In the genomic region with DNA sequence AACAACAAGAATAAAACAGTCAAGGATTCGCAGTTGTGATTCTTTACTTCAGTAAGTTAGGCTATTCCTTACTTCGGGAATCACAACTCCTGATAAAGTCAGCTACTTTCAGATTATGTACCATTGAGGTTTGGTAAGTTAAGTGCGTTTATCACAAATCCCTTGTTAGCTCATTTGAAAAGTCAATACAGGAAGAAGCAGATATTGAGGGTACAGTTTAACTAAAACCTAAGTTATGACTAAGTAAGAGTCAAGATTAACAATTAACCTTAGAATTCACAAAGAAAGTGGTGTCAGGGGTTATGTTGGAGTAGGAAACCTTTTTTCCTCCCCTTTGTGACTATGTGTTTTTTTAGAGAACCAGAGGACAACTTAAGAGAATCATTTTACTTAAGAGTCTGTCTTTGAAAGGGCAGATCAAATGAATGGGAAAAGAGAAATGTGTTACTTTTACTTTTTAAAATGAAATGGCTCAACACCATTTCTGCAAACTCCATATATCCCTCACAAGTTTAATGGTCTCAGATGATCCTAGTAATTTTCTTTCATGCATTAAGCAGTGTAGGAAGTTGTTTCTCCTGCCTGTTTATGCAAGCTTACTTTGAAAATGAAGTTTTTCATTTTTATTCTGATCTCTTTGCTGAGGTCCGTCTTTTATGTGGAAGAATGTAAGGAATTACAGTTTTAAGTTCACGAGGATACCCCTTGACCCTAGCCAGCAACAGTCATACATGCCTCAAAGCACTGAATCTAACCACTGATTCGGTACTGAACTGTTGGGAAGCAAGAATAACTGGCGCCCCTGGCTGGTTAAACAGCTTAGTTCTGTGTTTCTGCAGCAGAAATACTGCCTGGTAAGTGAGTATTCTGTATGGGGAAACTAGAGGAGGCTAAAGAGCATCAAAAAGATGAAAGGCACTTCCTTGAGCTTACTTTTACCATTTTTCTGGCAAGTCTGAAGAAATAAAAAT, we compare ENCODE assay signal across 13 cellular contexts.
A peak's percentile ranks its signal among the peaks of the same experiment; 100 is the strongest.
DNase-seq lines count a peak whose midpoint lies in the region; ATAC-seq and TF ChIP-seq lines count a peak whose summit lies in the region.
"Had no signal": no experiment of that assay in that cellular context is flagged by ENCODE, and none has a peak within 500 bp of the region (broad histone marks: within the 10 kb centered on the region; RNA-seq: fewer than 3 reads in every experiment).

No MANE protein-coding gene starts in this region.

- H3K9me3 Mint-ChIP-seq in activated T-helper 17 cell treated with anti-CD3 and anti-CD28 coated beads, Interleukin-2, amount 50 U/mL, for 72 hours, result no peaks in the 10 kb centered on the region
- H3K9me3 Mint-ChIP-seq: CD4-positive, alpha-beta T cell; effector memory CD8-positive, alpha-beta T cell; stimulated activated naive CD8-positive, alpha-beta T cell treated with anti-CD3 and anti-CD28 coated beads, Interleukin-15, Interleukin-2, amounts not matched to agents 100 ng/mL and 50 ng/mL, for 24 hours; T-helper 1 cell treated with Interleukin-12 subunit alpha and Interleukin-12 subunit beta and Interleukin-4 antibody, amounts not matched to agents 30 μg/mL and 1 μg/mL, for 36 hours had no signal

- WGBS in right lobe of liver (ENCODE audit: insufficient coverage, low coverage, low lambda C conversion rate, missing lambda C conversion rate), result 23% methylated on average over 7 of the region's 7 CpGs

- DNase-seq in AG09319 (ENCODE audit: extremely low read depth, low read depth) (no peak), HK-2 (ENCODE audit: unreplicated experiment) (peak; percentile 46), choroid plexus epithelial cell (ENCODE audit: low read depth) (peak; percentile 79), right lobe of liver (no peak), COR-L47 (lab: John Stamatoyannopoulos, UW) (no peak), right atrium auricular region (ENCODE audit: low spot score) (no peak)
- DNase-seq: CD4-positive, alpha-beta T cell; effector memory CD8-positive, alpha-beta T cell had no signal

- H3K27ac ChIP-seq in right lobe of liver (peak overlapping the region in 2 of 3 donors; percentile 4 to 6), right atrium auricular region (no peak overlapping the region)

- no peak overlapping the region for H3K4me3 Mint-ChIP-seq in activated T-helper 17 cell treated with anti-CD3 and anti-CD28 coated beads, Interleukin-2, amount 50 U/mL, for 72 hours
- H3K4me3 Mint-ChIP-seq: CD4-positive, alpha-beta T cell; effector memory CD8-positive, alpha-beta T cell; stimulated activated naive CD8-positive, alpha-beta T cell treated with anti-CD3 and anti-CD28 coated beads, Interleukin-15, Interleukin-2, amounts not matched to agents 100 ng/mL and 50 ng/mL, for 24 hours; T-helper 1 cell treated with Interleukin-12 subunit alpha and Interleukin-12 subunit beta and Interleukin-4 antibody, amounts not matched to agents 30 μg/mL and 1 μg/mL, for 36 hours had no signal

- no peaks in the 10 kb centered on the region for H3K9me3 ChIP-seq in right lobe of liver
- no peaks in the 10 kb centered on the region for H3K9me3 ChIP-seq in right atrium auricular region

- H3K27me3 Mint-ChIP-seq in activated T-helper 17 cell treated with anti-CD3 and anti-CD28 coated beads, Interleukin-2, amount 50 U/mL, for 72 hours, result no peaks in the 10 kb centered on the region
- H3K27me3 Mint-ChIP-seq: CD4-positive, alpha-beta T cell; effector memory CD8-positive, alpha-beta T cell; stimulated activated naive CD8-positive, alpha-beta T cell treated with anti-CD3 and anti-CD28 coated beads, Interleukin-15, Interleukin-2, amounts not matched to agents 100 ng/mL and 50 ng/mL, for 24 hours had no signal

- ATAC-seq in right lobe of liver (peak; percentile 34 to 77 (median 60)), GM21737 (IDR thresholded peaks at IDR 0.05; ENCODE audit: unreplicated experiment) (no peak)
- ATAC-seq in activated T-helper 17 cell treated with anti-CD3 and anti-CD28 coated beads, Interleukin-2, amount 50 U/mL, for 72 hours (replicated peaks), result no peak
- ATAC-seq: effector memory CD8-positive, alpha-beta T cell had no signal

- TF ChIP-seq CTCF in AG09319 (IDR thresholded peaks at IDR 0.05; ENCODE audit: low read depth, low read length), result peak; percentile 24
- peak; percentile 28 for TF ChIP-seq CTCF in choroid plexus epithelial cell (conservative IDR thresholded peaks at IDR 0.05; ENCODE audit: low read depth, low read length)
- peak in 1 of 4 donors; percentile 7 for TF ChIP-seq CTCF in right lobe of liver (IDR thresholded peaks at IDR 0.05)
- peak in 1 of 2 donors; percentile 30 for TF ChIP-seq CTCF in right atrium auricular region (IDR thresholded peaks at IDR 0.05)

- no peak overlapping the region for H3K27ac Mint-ChIP-seq in activated T-helper 17 cell treated with anti-CD3 and anti-CD28 coated beads, Interleukin-2, amount 50 U/mL, for 72 hours
- H3K27ac Mint-ChIP-seq: CD4-positive, alpha-beta T cell; stimulated activated naive CD8-positive, alpha-beta T cell treated with anti-CD3 and anti-CD28 coated beads, Interleukin-15, Interleukin-2, amounts not matched to agents 100 ng/mL and 50 ng/mL, for 24 hours; T-helper 1 cell treated with Interleukin-12 subunit alpha and Interleukin-12 subunit beta and Interleukin-4 antibody, amounts not matched to agents 30 μg/mL and 1 μg/mL, for 36 hours had no signal

- no peaks in the 10 kb centered on the region for H3K4me1 Mint-ChIP-seq in activated T-helper 17 cell treated with anti-CD3 and anti-CD28 coated beads, Interleukin-2, amount 50 U/mL, for 72 hours

- H3K36me3 ChIP-seq in right lobe of liver (no peaks in the 10 kb centered on the region), right atrium auricular region (no peaks in the 10 kb centered on the region)

- H3K4me3 ChIP-seq in choroid plexus epithelial cell (ENCODE audit: low read depth, low read length) (no peak overlapping the region), right lobe of liver (no peak overlapping the region), right atrium auricular region (no peak overlapping the region)
- H3K4me3 ChIP-seq: lung had no signal

- H3K27me3 ChIP-seq in right lobe of liver (no peaks in the 10 kb centered on the region), right atrium auricular region (no peaks in the 10 kb centered on the region)

- no peaks in the 10 kb centered on the region for H3K36me3 Mint-ChIP-seq in activated T-helper 17 cell treated with anti-CD3 and anti-CD28 coated beads, Interleukin-2, amount 50 U/mL, for 72 hours (ENCODE audit: low read depth)

- TF ChIP-seq POLR2A in right lobe of liver (IDR thresholded peaks at IDR 0.05), result no peak

- intact Hi-C loops in right lobe of liver (cut with DNase I), result no loop called here

- H3K4me1 ChIP-seq in right lobe of liver, result peaks cover 0 to 23% (median 6%) of the 10 kb centered on the region in 4 donors
- no peaks in the 10 kb centered on the region for H3K4me1 ChIP-seq in right atrium auricular region

Comparison
In these comparisons a context has a peak if more than half of its experiments do, and no peak if none do; other contexts are left out.
1. DNase-seq: peak in HK-2 (single experiment) and choroid plexus epithelial cell (single experiment); none in AG09319 (single experiment), right lobe of liver (0 of 3), COR-L47 (single experiment) and right atrium auricular region (single experiment).
2. ATAC-seq: peak in right lobe of liver (4 of 4); none in GM21737 (single experiment) and activated T-helper 17 cell treated with anti-CD3 and anti-CD28 coated beads, Interleukin-2, amount 50 U/mL, for 72 hours (single experiment).
3. H3K27ac ChIP-seq: peak in right lobe of liver (2 of 3); none in right atrium auricular region (0 of 2).